In genomic region chr1:53659436-53659835, GRCh38 we compare ENCODE assay signal across 20 cellular contexts.
"Had no signal": no experiment of that assay in that cellular context is flagged by ENCODE, and none has a peak within 500 bp of the region (broad histone marks: within the 10 kb centered on the region; RNA-seq: fewer than 3 reads in every experiment).

No MANE protein-coding gene starts in this region.

- DNase-seq: dermis blood vessel endothelial cell; dorsolateral prefrontal cortex; effector CD4-positive, alpha-beta T cell; effector memory CD4-positive, alpha-beta T cell; hypothalamus; immature natural killer cell; islet precursor cell; kidney glomerular epithelial cell; left colon; left ventricle myocardium inferior; lower lobe of right lung; mesenchymal stem cell; midbrain had no signal

- H3K4me3 Mint-ChIP-seq: immature natural killer cell had no signal

- ATAC-seq: gastroesophageal sphincter, heart left ventricle, left colon, left lobe of liver, lower lobe of right lung had no signal

- H3K9me3 ChIP-seq: esophagus muscularis mucosa, gastroesophageal sphincter, heart left ventricle, left ventricle myocardium inferior, lower lobe of right lung had no signal

- H3K4me1 Mint-ChIP-seq: immature natural killer cell had no signal

- H3K27me3 ChIP-seq: dorsolateral prefrontal cortex, hepatocyte had no signal

- H3K4me1 ChIP-seq: esophagus muscularis mucosa, foreskin keratinocyte, gastroesophageal sphincter, left ventricle myocardium inferior, lower lobe of right lung had no signal

- H3K4me3 ChIP-seq: coronary artery, dorsolateral prefrontal cortex, esophagus muscularis mucosa, gastroesophageal sphincter, heart left ventricle, hepatocyte, left ventricle myocardium inferior, lower lobe of right lung had no signal

- H3K36me3 Mint-ChIP-seq: immature natural killer cell had no signal

- H3K27ac Mint-ChIP-seq: immature natural killer cell had no signal

- H3K36me3 ChIP-seq: esophagus muscularis mucosa, gastroesophageal sphincter, heart left ventricle, left ventricle myocardium inferior, lower lobe of right lung had no signal

- H3K27ac ChIP-seq: coronary artery, dorsolateral prefrontal cortex, esophagus muscularis mucosa, foreskin keratinocyte, gastroesophageal sphincter, heart left ventricle, hepatocyte, left ventricle myocardium inferior, lower lobe of right lung had no signal
